Comparison of ENCODE assay signal across 15 cellular contexts in genomic region chr12:57483466-57483865, GRCh38. TPM values are rescaled to one million over a fixed set of nuclear protein-coding genes. Genes with fewer than 3 reads are reported as not detected.
DNase-seq lines count a peak whose midpoint lies in the region; TF ChIP-seq lines count a peak whose summit lies in the region.
"Had no signal": no experiment of that assay in that cellular context is flagged by ENCODE, and none has a peak within 500 bp of the region (broad histone marks: within the 10 kb centered on the region; RNA-seq: fewer than 3 reads in every experiment).

No MANE protein-coding gene starts in this region.

- H3F3A ChIP-seq in SK-N-SH (replicated peaks; ENCODE audit: insufficient read depth) = peaks cover 5% of the 10 kb centered on the region

- H3K4me3 Mint-ChIP-seq in Caco-2 (ENCODE audit: unreplicated experiment) (no peak overlapping the region), osteocyte (ENCODE audit: unreplicated experiment) (no peak overlapping the region)
- H3K4me3 Mint-ChIP-seq: activated T-cell treated with anti-CD3 and anti-CD28 coated beads, Interleukin-2, amount 50 U/mL, for 72 hours had no signal

- no peak overlapping the region for H3K9ac ChIP-seq in SK-N-SH

- H3K36me3 Mint-ChIP-seq in Caco-2 (ENCODE audit: insufficient read depth, unreplicated experiment) (peaks cover 8% of the 10 kb centered on the region), osteocyte (ENCODE audit: unreplicated experiment) (no peaks in the 10 kb centered on the region)

- no TSS peak for BruUV-seq in Caco-2 (replicated peaks; lab: Mats Ljungman, UMichigan)

- DNase-seq in Caco-2 (no peak), SK-N-SH (no peak), epithelial cell of proximal tubule (ENCODE audit: low read depth) (peak; percentile 39), osteocyte (ENCODE audit: extremely low spot score, unreplicated experiment) (no peak), HPDE6-E6E7 (ENCODE audit: extremely low spot score) (no peak), SHP77 (lab: John Stamatoyannopoulos, UW) (no peak), GM13977 (ENCODE audit: low spot score) (no peak)
- DNase-seq: activated T-cell treated with anti-CD3 and anti-CD28 coated beads, Interleukin-2, amount 50 U/mL, for 72 hours; DMS53; left colon; MG63; occipital lobe; stimulated activated CD4-positive, alpha-beta T cell treated with anti-CD3 and anti-CD28 coated beads, Interleukin-15, amount 100 ng/mL, for 24 hours had no signal

- H3K4me3 ChIP-seq in Caco-2 (ENCODE audit: low read depth, low read length) (no peak overlapping the region), SK-N-SH (ENCODE audit: low read depth in 2 of 2, low read length in 1 of 2) (no peak overlapping the region), epithelial cell of proximal tubule (ENCODE audit: low read depth, low read length) (no peak overlapping the region)
- H3K4me3 ChIP-seq: MG63 had no signal

- H3K9me3 Mint-ChIP-seq in Caco-2 (ENCODE audit: unreplicated experiment) = no peaks in the 10 kb centered on the region
- H3K9me3 Mint-ChIP-seq in osteocyte (ENCODE audit: unreplicated experiment) = no peaks in the 10 kb centered on the region
- H3K9me3 Mint-ChIP-seq: activated T-cell treated with anti-CD3 and anti-CD28 coated beads, Interleukin-2, amount 50 U/mL, for 72 hours had no signal

- no peak overlapping the region for H3K27ac ChIP-seq in SK-N-SH (ENCODE audit: low read depth in 2 of 2, low read length in 1 of 2)
- H3K27ac ChIP-seq: foreskin keratinocyte, RWPE1 had no signal

- no peak for TF ChIP-seq CTCF in Caco-2 (IDR thresholded peaks at IDR 0.05; ENCODE audit: insufficient read depth in 1 of 2, low read depth in 1 of 2, low read length in 1 of 2, severe bottlenecking in 1 of 2, unreplicated experiment in 1 of 2)
- TF ChIP-seq CTCF in SK-N-SH (IDR thresholded peaks at IDR 0.05) = no peak
- no peak for TF ChIP-seq CTCF in epithelial cell of proximal tubule (conservative IDR thresholded peaks at IDR 0.05; ENCODE audit: low read depth, low read length)
- no peak for TF ChIP-seq CTCF in osteocyte (IDR thresholded peaks at IDR 0.05)
- TF ChIP-seq CTCF in GM13977 (IDR thresholded peaks at IDR 0.05; ENCODE audit: extremely low read depth, insufficient read depth, missing control alignments) = no peak

- peaks cover 7% of the 10 kb centered on the region for H3K79me2 ChIP-seq in SK-N-SH (ENCODE audit: insufficient read depth)

- intact Hi-C loops in Caco-2 (cut with micrococcal nuclease; ENCODE audit: unreplicated experiment) = no loop called here

- H3K9me3 ChIP-seq in Caco-2 = no peaks in the 10 kb centered on the region
- no peaks in the 10 kb centered on the region for H3K9me3 ChIP-seq in SK-N-SH
- H3K9me3 ChIP-seq: MG63 had no signal

- H3K36me3 ChIP-seq in Caco-2 (ENCODE audit: control insufficient read depth, insufficient read depth, low read length) (no peaks in the 10 kb centered on the region), SK-N-SH (replicated peaks in 1 of 2; ENCODE audit: control insufficient read depth in 1 of 2, insufficient read depth in 2 of 2, low read length in 1 of 2) (no peaks in the 10 kb centered on the region)

- H3K4me1 Mint-ChIP-seq in Caco-2 (ENCODE audit: low read depth, unreplicated experiment) = peaks cover 11% of the 10 kb centered on the region
- peaks cover 19% of the 10 kb centered on the region for H3K4me1 Mint-ChIP-seq in osteocyte (ENCODE audit: unreplicated experiment)

- no peak for TF ChIP-seq RAD21 in SK-N-SH (IDR thresholded peaks at IDR 0.05; ENCODE audit: low read length)

- H3K9me2 ChIP-seq in SK-N-SH = no peaks in the 10 kb centered on the region

- H2AFZ ChIP-seq in SK-N-SH (ENCODE audit: low read depth) = no peak overlapping the region

- CTCF ChIA-PET in Caco-2 (lab: Charles Lee) = interaction anchor here (0.6 kb wide), 1 partner anchor 82 kb away, joined by 6 read pairs; no protein-coding TSS in a partner anchor
- CTCF ChIA-PET in SK-N-SH (lab: Yijun Ruan, JAX) = interaction anchor here (1.6 kb wide), 1 partner anchor 24 kb away, joined by 3 read pairs; the partner anchor contains the start of gene GLI1

- H3K27me3 ChIP-seq in Caco-2 (replicated peaks; ENCODE audit: control insufficient read depth, insufficient read depth, low read length) = no peaks in the 10 kb centered on the region
- H3K27me3 ChIP-seq in SK-N-SH (ENCODE audit: insufficient read depth) = no peaks in the 10 kb centered on the region; the same call in 1 of the 2 replicates

- TF ChIP-seq EP300 in SK-N-SH (IDR thresholded peaks at IDR 0.05; ENCODE audit: borderline replicate concordance in 1 of 2, low read depth in 1 of 2, low read length in 1 of 2) = no peak

- H3K27ac Mint-ChIP-seq in Caco-2 (ENCODE audit: unreplicated experiment) (peak overlapping the region; percentile 1), osteocyte (ENCODE audit: unreplicated experiment) (peak overlapping the region; percentile 31)
- H3K27ac Mint-ChIP-seq: activated T-cell treated with anti-CD3 and anti-CD28 coated beads, Interleukin-2, amount 50 U/mL, for 72 hours had no signal

- in situ Hi-C loops in GM13977 (cut with MboI; ENCODE audit: low pct_unique_long_range_greater_than_20kb, low sequenced_read_pairs, unreplicated experiment) = no loop called here

- POLR2A ChIA-PET in Caco-2 (lab: Charles Lee) = no interaction called here
- POLR2A ChIA-PET in SK-N-SH (lab: Yijun Ruan, JAX) = no interaction called here

- peaks cover 16% of the 10 kb centered on the region for H3K27me3 Mint-ChIP-seq in Caco-2 (ENCODE audit: insufficient read depth, unreplicated experiment)
- H3K27me3 Mint-ChIP-seq in osteocyte (ENCODE audit: unreplicated experiment) = peaks cover 18% of the 10 kb centered on the region

- H3K4me1 ChIP-seq in Caco-2 = no peaks in the 10 kb centered on the region
- H3K4me1 ChIP-seq in SK-N-SH (ENCODE audit: control insufficient read depth in 1 of 2, insufficient read depth in 2 of 2, low read depth in 1 of 2, low read length in 1 of 2) = no peaks in the 10 kb centered on the region; a peak in 1 of 4 replicates
- H3K4me1 ChIP-seq: foreskin keratinocyte had no signal

- WGBS in SK-N-SH (ENCODE audit: low lambda C conversion rate) = 68% methylated on average over 5 of the region's 5 CpGs

- no peaks in the 10 kb centered on the region for H4K20me1 ChIP-seq in SK-N-SH (ENCODE audit: insufficient read depth)

- peak overlapping the region; percentile 10; the same call in 1 of the 2 replicates for H3K4me2 ChIP-seq in SK-N-SH

TF ChIP-seq in SK-N-SH, 30 proteins besides CTCF, POLR2A, EP300 and RAD21 (continues in another document):
- TF ChIP-seq TCF12 (IDR thresholded peaks at IDR 0.05) = no peak
- TF ChIP-seq, protein P1, sequence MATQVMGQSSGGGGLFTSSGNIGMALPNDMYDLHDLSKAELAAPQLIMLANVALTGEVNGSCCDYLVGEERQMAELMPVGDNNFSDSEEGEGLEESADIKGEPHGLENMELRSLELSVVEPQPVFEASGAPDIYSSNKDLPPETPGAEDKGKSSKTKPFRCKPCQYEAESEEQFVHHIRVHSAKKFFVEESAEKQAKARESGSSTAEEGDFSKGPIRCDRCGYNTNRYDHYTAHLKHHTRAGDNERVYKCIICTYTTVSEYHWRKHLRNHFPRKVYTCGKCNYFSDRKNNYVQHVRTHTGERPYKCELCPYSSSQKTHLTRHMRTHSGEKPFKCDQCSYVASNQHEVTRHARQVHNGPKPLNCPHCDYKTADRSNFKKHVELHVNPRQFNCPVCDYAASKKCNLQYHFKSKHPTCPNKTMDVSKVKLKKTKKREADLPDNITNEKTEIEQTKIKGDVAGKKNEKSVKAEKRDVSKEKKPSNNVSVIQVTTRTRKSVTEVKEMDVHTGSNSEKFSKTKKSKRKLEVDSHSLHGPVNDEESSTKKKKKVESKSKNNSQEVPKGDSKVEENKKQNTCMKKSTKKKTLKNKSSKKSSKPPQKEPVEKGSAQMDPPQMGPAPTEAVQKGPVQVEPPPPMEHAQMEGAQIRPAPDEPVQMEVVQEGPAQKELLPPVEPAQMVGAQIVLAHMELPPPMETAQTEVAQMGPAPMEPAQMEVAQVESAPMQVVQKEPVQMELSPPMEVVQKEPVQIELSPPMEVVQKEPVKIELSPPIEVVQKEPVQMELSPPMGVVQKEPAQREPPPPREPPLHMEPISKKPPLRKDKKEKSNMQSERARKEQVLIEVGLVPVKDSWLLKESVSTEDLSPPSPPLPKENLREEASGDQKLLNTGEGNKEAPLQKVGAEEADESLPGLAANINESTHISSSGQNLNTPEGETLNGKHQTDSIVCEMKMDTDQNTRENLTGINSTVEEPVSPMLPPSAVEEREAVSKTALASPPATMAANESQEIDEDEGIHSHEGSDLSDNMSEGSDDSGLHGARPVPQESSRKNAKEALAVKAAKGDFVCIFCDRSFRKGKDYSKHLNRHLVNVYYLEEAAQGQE (IDR thresholded peaks at IDR 0.05; ENCODE audit: low read depth, low read length) = no peak
- no peak for TF ChIP-seq FOXJ3 (CRISPR knock-in tag; IDR thresholded peaks at IDR 0.05)
- TF ChIP-seq CHD2 (IDR thresholded peaks at IDR 0.05; ENCODE audit: low read length, partially characterized antibody) = no peak

RNA-seq across cellular contexts. Expression of gene ARHGAP9, which starts 3.8 kb away (rescaled TPM):
- 0.75 and 1.8 TPM in 2 replicates for total RNA-seq in Caco-2 (2022)
- polyA plus RNA-seq in SK-N-SH (2012; rRNA removed) = 0.66 and 1.0 TPM in 2 replicates
- 0.14 and 0.50 TPM in 2 replicates for polyA plus RNA-seq in SK-N-SH (2012; cell fraction: cytosol; rRNA removed)
- polyA plus RNA-seq in SK-N-SH (2012; cell fraction: nucleus; rRNA removed) = 2.3 and 4.5 TPM in 2 replicates
- 0.29 and 1.2 TPM in 2 replicates for total RNA-seq in epithelial cell of proximal tubule
- 1.5 and 2.1 TPM in 2 replicates for total RNA-seq in osteocyte
- total RNA-seq: foreskin keratinocyte had no signal

RNA-seq across cellular contexts. Expression of gene MARS1, which starts 4.4 kb away (rescaled TPM):
- total RNA-seq in Caco-2 (2022) (515 and 583 TPM in 2 replicates), epithelial cell of proximal tubule (107 and 151 TPM in 2 replicates), osteocyte (364 and 401 TPM in 2 replicates)
- 158 and 193 TPM in 2 replicates for polyA plus RNA-seq in SK-N-SH (2012; rRNA removed)
- 85.9 and 105 TPM in 2 replicates for polyA plus RNA-seq in SK-N-SH (2012; cell fraction: cytosol; rRNA removed)
- 685 and 718 TPM in 2 replicates for polyA plus RNA-seq in SK-N-SH (2012; cell fraction: nucleus; rRNA removed)

RNA-seq across cellular contexts. Expression of gene GLI1, which starts 23.9 kb away (rescaled TPM):
- 0.48 and 0.53 TPM in 2 replicates for total RNA-seq in Caco-2 (2022)
- 0.67 and 0.90 TPM in 2 replicates for polyA plus RNA-seq in SK-N-SH (2012; rRNA removed)
- 0.26 and 0.33 TPM in 2 replicates for polyA plus RNA-seq in SK-N-SH (2012; cell fraction: cytosol; rRNA removed)
- 2.6 and 2.8 TPM in 2 replicates for polyA plus RNA-seq in SK-N-SH (2012; cell fraction: nucleus; rRNA removed)
- 0.51 TPM in 1 of 2 replicates, not detected in the other for total RNA-seq in epithelial cell of proximal tubule
- total RNA-seq in osteocyte = 3.5 and 7.7 TPM in 2 replicates

RNA-seq across cellular contexts. Expression of gene INHBE, which starts 28.4 kb away (rescaled TPM):
- 9.1 and 13.9 TPM in 2 replicates for total RNA-seq in Caco-2 (2022)
- polyA plus RNA-seq in SK-N-SH (2012; rRNA removed) = 0.03 and 0.08 TPM in 2 replicates
- polyA plus RNA-seq in SK-N-SH (2012; cell fraction: cytosol; rRNA removed) = 0.01 and 0.07 TPM in 2 replicates
- 0.13 and 0.58 TPM in 2 replicates for polyA plus RNA-seq in SK-N-SH (2012; cell fraction: nucleus; rRNA removed)
- total RNA-seq in epithelial cell of proximal tubule = 0.29 TPM in 1 of 2 replicates, not detected in the other
- 1.0 and 1.3 TPM in 2 replicates for total RNA-seq in osteocyte
- total RNA-seq: foreskin keratinocyte, left colon, occipital lobe had no signal

RNA-seq across cellular contexts. Expression of gene DDIT3, which starts 36.8 kb away (rescaled TPM):
- total RNA-seq in Caco-2 (2022) = 62.7 and 79.2 TPM in 2 replicates
- polyA plus RNA-seq in SK-N-SH (2012; rRNA removed) = 26.3 and 36.5 TPM in 2 replicates
- polyA plus RNA-seq in SK-N-SH (2012; cell fraction: cytosol; rRNA removed) = 21.4 and 22.5 TPM in 2 replicates
- polyA plus RNA-seq in SK-N-SH (2012; cell fraction: nucleus; rRNA removed) = 82.2 and 97.2 TPM in 2 replicates
- 13.5 and 20.2 TPM in 2 replicates for total RNA-seq in epithelial cell of proximal tubule
- 89.9 and 95.7 TPM in 2 replicates for total RNA-seq in osteocyte
